Comparison of ENCODE assay signal across 33 cellular contexts in genomic region chr1:200257235-200257634, GRCh38.
"Had no signal": no experiment of that assay in that cellular context is flagged by ENCODE, and none has a peak within 500 bp of the region (broad histone marks: within the 10 kb centered on the region; RNA-seq: fewer than 3 reads in every experiment).

No MANE protein-coding gene starts in this region.

- H3K27ac ChIP-seq: breast epithelium, epithelial cell of prostate, esophagus squamous epithelium, left ventricle myocardium inferior, neutrophil, ovary, right lobe of liver, skin epidermis, thoracic aorta, uterus, WERI-Rb-1 had no signal

- FAIRE-seq: endometrium, frontal cortex had no signal

- H3K36me3 ChIP-seq: breast epithelium, esophagus squamous epithelium, left ventricle myocardium inferior, neutrophil, ovary, right lobe of liver, thoracic aorta, uterus, WERI-Rb-1 had no signal

- DNase-seq: activated CD4-positive, alpha-beta memory T cell treated with anti-CD3 and anti-CD28 coated beads for 36 hours; activated CD4-positive, alpha-beta T cell treated with anti-CD3 and anti-CD28 coated beads, Interleukin-2, amount 10 ng/mL, durations not matched to agents 24 days and 14 days; activated CD4-positive, CD25-positive, alpha-beta regulatory T cell treated with anti-CD3 and anti-CD28 coated beads, Interleukin-2, amount 50 U/mL, for 72 hours; activated CD8-positive, alpha-beta memory T cell treated with anti-CD3 and anti-CD28 coated beads, Interleukin-2, amount 50 U/mL, for 48 hours; activated T-cell treated with anti-CD3 and anti-CD28 coated beads, Interleukin-2, amount 50 U/mL, for 4 hours; central memory CD4-positive, alpha-beta T cell; effector CD4-positive, alpha-beta T cell; esophagus squamous epithelium; islet precursor cell; left ventricle myocardium inferior; mucosa of descending colon; ovary; right lobe of liver; stimulated activated CD4-positive, alpha-beta T cell treated with anti-CD3 and anti-CD28 coated beads, Interleukin-4, amount 100 ng/mL, for 24 hours; T1000; trophoblast cell; uterus had no signal

- H3K36me3 Mint-ChIP-seq: activated CD4-positive, alpha-beta memory T cell treated with anti-CD3 and anti-CD28 coated beads for 36 hours; activated naive CD4-positive, alpha-beta T cell treated with anti-CD3 and anti-CD28 coated beads, Interleukin-2, amount 50 U/mL, for 24 hours; stimulated activated effector memory CD8-positive, alpha-beta T cell treated with anti-CD3 and anti-CD28 coated beads, Interleukin-12 subunit alpha, Interleukin-12 subunit beta, amount 100 ng/mL, for 72 hours had no signal

- H3K27ac Mint-ChIP-seq: activated CD4-positive, alpha-beta memory T cell treated with anti-CD3 and anti-CD28 coated beads for 36 hours; activated CD4-positive, alpha-beta T cell treated with anti-CD3 and anti-CD28 coated beads, Interleukin-2, amount 10 ng/mL, durations not matched to agents 24 days and 14 days; activated naive CD4-positive, alpha-beta T cell treated with anti-CD3 and anti-CD28 coated beads, Interleukin-2, amount 50 U/mL, for 24 hours; activated T-helper 17 cell treated with anti-CD3 and anti-CD28 coated beads, Interleukin-2, amount 50 U/mL, for 72 hours; dendritic cell treated with granulocyte-macrophage colony-stimulating factor and Interleukin-4, amounts not matched to agents 40 ng/mL and 50 ng/mL, for 4 days; nephron; progenitor cell of endocrine pancreas; stimulated activated effector memory CD8-positive, alpha-beta T cell treated with anti-CD3 and anti-CD28 coated beads, Interleukin-12 subunit alpha, Interleukin-12 subunit beta, amount 100 ng/mL, for 72 hours; stimulated activated naive CD8-positive, alpha-beta T cell treated with anti-CD3 and anti-CD28 coated beads, Interleukin-15, Interleukin-2, amounts not matched to agents 100 ng/mL and 50 ng/mL, for 24 hours had no signal

- ATAC-seq: activated T-cell treated with anti-CD3 and anti-CD28 coated beads, Interleukin-2, amount 50 U/mL, for 4 hours; activated T-helper 17 cell treated with anti-CD3 and anti-CD28 coated beads, Interleukin-2, amount 50 U/mL, for 72 hours; mucosa of descending colon; right lobe of liver; stimulated activated effector memory CD8-positive, alpha-beta T cell treated with anti-CD3 and anti-CD28 coated beads, Interleukin-12 subunit alpha, Interleukin-12 subunit beta, amount 100 ng/mL, for 72 hours had no signal

- H3K4me3 Mint-ChIP-seq: activated CD4-positive, alpha-beta memory T cell treated with anti-CD3 and anti-CD28 coated beads for 36 hours; activated CD4-positive, alpha-beta T cell treated with anti-CD3 and anti-CD28 coated beads, Interleukin-2, amount 10 ng/mL, durations not matched to agents 24 days and 14 days; activated naive CD4-positive, alpha-beta T cell treated with anti-CD3 and anti-CD28 coated beads, Interleukin-2, amount 50 U/mL, for 24 hours; activated T-cell treated with anti-CD3 and anti-CD28 coated beads, Interleukin-2, amount 50 U/mL, for 4 hours; activated T-helper 17 cell treated with anti-CD3 and anti-CD28 coated beads, Interleukin-2, amount 50 U/mL, for 72 hours; dendritic cell treated with granulocyte-macrophage colony-stimulating factor and Interleukin-4, amounts not matched to agents 40 ng/mL and 50 ng/mL, for 4 days; nephron; stimulated activated effector memory CD8-positive, alpha-beta T cell treated with anti-CD3 and anti-CD28 coated beads, Interleukin-12 subunit alpha, Interleukin-12 subunit beta, amount 100 ng/mL, for 72 hours; stimulated activated naive CD8-positive, alpha-beta T cell treated with anti-CD3 and anti-CD28 coated beads, Interleukin-15, Interleukin-2, amounts not matched to agents 100 ng/mL and 50 ng/mL, for 24 hours had no signal

- H3K9me3 ChIP-seq: breast epithelium, esophagus squamous epithelium, left ventricle myocardium inferior, mucosa of descending colon, neutrophil, ovary, right lobe of liver, thoracic aorta, uterus had no signal

- H3K27me3 Mint-ChIP-seq: activated naive CD4-positive, alpha-beta T cell treated with anti-CD3 and anti-CD28 coated beads, Interleukin-2, amount 50 U/mL, for 24 hours; dendritic cell treated with granulocyte-macrophage colony-stimulating factor and Interleukin-4, amounts not matched to agents 40 ng/mL and 50 ng/mL, for 4 days; stimulated activated naive CD8-positive, alpha-beta T cell treated with anti-CD3 and anti-CD28 coated beads, Interleukin-15, Interleukin-2, amounts not matched to agents 100 ng/mL and 50 ng/mL, for 24 hours had no signal

- H3K4me1 Mint-ChIP-seq: activated naive CD4-positive, alpha-beta T cell treated with anti-CD3 and anti-CD28 coated beads, Interleukin-2, amount 50 U/mL, for 24 hours; nephron had no signal

- H3K4me3 ChIP-seq: breast epithelium, esophagus squamous epithelium, left ventricle myocardium inferior, lung, mucosa of descending colon, ovary, right lobe of liver, skin epidermis, thoracic aorta, uterus had no signal

- H3K9me3 Mint-ChIP-seq: activated CD4-positive, alpha-beta memory T cell treated with anti-CD3 and anti-CD28 coated beads for 36 hours; activated CD4-positive, alpha-beta T cell treated with anti-CD3 and anti-CD28 coated beads, Interleukin-2, amount 10 ng/mL, durations not matched to agents 24 days and 14 days; activated naive CD4-positive, alpha-beta T cell treated with anti-CD3 and anti-CD28 coated beads, Interleukin-2, amount 50 U/mL, for 24 hours; activated T-cell treated with anti-CD3 and anti-CD28 coated beads, Interleukin-2, amount 50 U/mL, for 4 hours; activated T-helper 17 cell treated with anti-CD3 and anti-CD28 coated beads, Interleukin-2, amount 50 U/mL, for 72 hours; dendritic cell treated with granulocyte-macrophage colony-stimulating factor and Interleukin-4, amounts not matched to agents 40 ng/mL and 50 ng/mL, for 4 days; nephron; stimulated activated effector memory CD8-positive, alpha-beta T cell treated with anti-CD3 and anti-CD28 coated beads, Interleukin-12 subunit alpha, Interleukin-12 subunit beta, amount 100 ng/mL, for 72 hours; stimulated activated naive CD8-positive, alpha-beta T cell treated with anti-CD3 and anti-CD28 coated beads, Interleukin-15, Interleukin-2, amounts not matched to agents 100 ng/mL and 50 ng/mL, for 24 hours had no signal

- H3K27me3 ChIP-seq: breast epithelium, neutrophil, ovary, right lobe of liver, uterus had no signal

- H3K4me1 ChIP-seq: breast epithelium, esophagus squamous epithelium, left ventricle myocardium inferior, uterus had no signal
